ENCODE assay signal across 21 cellular contexts in the genomic region with DNA sequence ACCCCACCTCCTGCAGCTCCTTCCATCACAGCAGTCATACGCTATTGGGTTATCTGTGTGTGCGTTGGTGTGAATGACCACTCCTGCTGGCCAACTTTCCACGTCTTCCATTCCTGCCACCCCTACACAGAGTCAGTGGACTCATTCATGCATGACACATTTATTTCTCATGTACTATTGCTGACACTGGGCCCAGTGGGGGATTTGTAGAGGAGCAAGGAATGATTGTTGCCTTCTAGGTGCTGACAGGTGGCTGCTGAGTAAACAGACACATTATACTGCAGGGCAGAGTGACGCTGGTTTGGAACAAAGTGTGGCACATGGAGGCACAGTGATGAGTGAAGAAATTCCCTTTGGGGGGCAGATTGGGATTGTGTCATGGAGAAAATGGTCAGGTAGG.
A peak's percentile ranks its signal among the peaks of the same experiment; 100 is the strongest.
DNase-seq lines count a peak whose midpoint lies in the region; ATAC-seq and TF ChIP-seq lines count a peak whose summit lies in the region.
"Had no signal": no experiment of that assay in that cellular context is flagged by ENCODE, and none has a peak within 500 bp of the region (broad histone marks: within the 10 kb centered on the region; RNA-seq: fewer than 3 reads in every experiment).

No MANE protein-coding gene starts in this region.

- no peaks in the 10 kb centered on the region for H3K36me3 Mint-ChIP-seq in Calu3 (ENCODE audit: insufficient read depth, unreplicated experiment)

- POLR2A ChIA-PET in IMR-90 (lab: Charles Lee; ENCODE audit: unreplicated experiment) = no interaction called here

- H2BK5ac ChIP-seq in IMR-90 (ENCODE audit: low read depth, low read length, poor library complexity, severe bottlenecking) = no peak overlapping the region

- H4K5ac ChIP-seq in IMR-90 (ENCODE audit: low read depth, low read length) = no peak overlapping the region

- no peaks in the 10 kb centered on the region; the same call in 1 of the 2 replicates for H3K27me3 ChIP-seq in IMR-90 (ENCODE audit: control insufficient read depth, insufficient read depth, low read length)
- no peaks in the 10 kb centered on the region for H3K27me3 ChIP-seq in ovary
- H3K27me3 ChIP-seq: spleen, vagina had no signal

- H3K4me1 ChIP-seq in IMR-90 (ENCODE audit: control insufficient read depth, insufficient read depth, low read length) = peaks cover 8% of the 10 kb centered on the region
- peaks cover 7% of the 10 kb centered on the region for H3K4me1 ChIP-seq in ovary (ENCODE audit: insufficient read depth)

- no peak overlapping the region for H3K4me3 Mint-ChIP-seq in Calu3 (ENCODE audit: low read depth, unreplicated experiment)
- H3K4me3 Mint-ChIP-seq: activated T-cell treated with anti-CD3 and anti-CD28 coated beads, Interleukin-2, amount 50 U/mL, for 24 hours; neural crest cell; T-helper 17 cell had no signal

- H3K23ac ChIP-seq in IMR-90 (ENCODE audit: low read depth, low read length) = no peak overlapping the region

- H3K27me3 Mint-ChIP-seq in Calu3 (ENCODE audit: unreplicated experiment) = no peaks in the 10 kb centered on the region
- H3K27me3 Mint-ChIP-seq: activated T-cell treated with anti-CD3 and anti-CD28 coated beads, Interleukin-2, amount 50 U/mL, for 24 hours; T-helper 17 cell had no signal

- WGBS in IMR-90 (ENCODE audit: extremely low coverage in 2 of 2, insufficient read length in 1 of 2), 2 experiments = 100% methylated on average over 1 of the region's 4 CpGs; no CpG with 5 or more reads in 1 of the 2 experiments
- WGBS in ovary, 3 donors = 91 to 95% (median 93%) methylated on average over 4 of the region's 4 CpGs

- no peak overlapping the region for H2AK9ac ChIP-seq in IMR-90 (replicated peaks; ENCODE audit: low read depth, low read length, poor library complexity)

- no peak for TF ChIP-seq RAD21 in IMR-90 (IDR thresholded peaks at IDR 0.05; ENCODE audit: low read length)

- in situ Hi-C loops in IMR-90 (cut with MboI; ENCODE audit: low sequenced_read_pairs) = no loop called here

- no peak for TF ChIP-seq POLR2A in IMR-90 (IDR thresholded peaks at IDR 0.05; ENCODE audit: low read depth, low read length)
- no peak for TF ChIP-seq POLR2A in ovary (IDR thresholded peaks at IDR 0.05)

- no peak overlapping the region for H3K9ac ChIP-seq in IMR-90 (ENCODE audit: low read depth, low read length)

- no peak overlapping the region for H3K4me2 ChIP-seq in IMR-90 (ENCODE audit: low read depth, low read length)

- H4K91ac ChIP-seq in IMR-90 (ENCODE audit: insufficient read depth, low read depth, low read length) = no peak overlapping the region

- TF ChIP-seq CTCF in Calu3 (IDR thresholded peaks at IDR 0.05; ENCODE audit: unreplicated experiment) (no peak), IMR-90 (conservative IDR thresholded peaks at IDR 0.05; ENCODE audit: low read depth, low read length) (no peak), fibroblast of mammary gland (conservative IDR thresholded peaks at IDR 0.05; ENCODE audit: control insufficient read depth, insufficient read depth, low read depth, low read length) (no peak), ovary (IDR thresholded peaks at IDR 0.05) (no peak)

- H3K9me1 ChIP-seq in IMR-90 (ENCODE audit: insufficient read depth, low read length) = peaks cover 19% of the 10 kb centered on the region

- H4K20me1 ChIP-seq in IMR-90 (ENCODE audit: insufficient read depth, low read length) = peaks cover 4% of the 10 kb centered on the region

- intact Hi-C loops in Calu3 (cut with micrococcal nuclease; ENCODE audit: unreplicated experiment) (no loop called here), IMR-90 (cut with micrococcal nuclease) (no loop called here), ovary (cut with DNase I) (no loop called here)

- DNase-seq in Calu3 = no peak
- no peak for DNase-seq in IMR-90
- peak; percentile 79 for DNase-seq in NCI-H510A (lab: John Stamatoyannopoulos, UW)
- peak; percentile 35 for DNase-seq in fibroblast of mammary gland (ENCODE audit: low read depth)
- DNase-seq in ovary = no peak
- no peak for DNase-seq in dedifferentiated amniotic fluid mesenchymal stem cell (ENCODE audit: extremely low spot score)
- DNase-seq: activated CD4-positive, alpha-beta T cell treated with anti-CD3 and anti-CD28 coated beads, Interleukin-2, amount 50 U/mL, for 48 hours; activated naive CD4-positive, alpha-beta T cell treated with anti-CD3 and anti-CD28 coated beads, Interleukin-2, amount 50 U/mL, for 16 hours; activated T-cell treated with anti-CD3 and anti-CD28 coated beads, Interleukin-2, amount 50 U/mL, for 24 hours; GDM1; NCI-H1694; SIG-M5; spleen; substantia nigra; T-helper 17 cell; WERI-Rb-1 had no signal

- no peak overlapping the region for H3K4ac ChIP-seq in IMR-90 (ENCODE audit: low read depth, low read length)

- no peak overlapping the region for H3K56ac ChIP-seq in IMR-90 (ENCODE audit: extremely low read depth, insufficient read depth, low read length)

- no peak overlapping the region for H2BK120ac ChIP-seq in IMR-90 (ENCODE audit: low read depth, low read length)

- no peak for TF ChIP-seq EP300 in ovary (IDR thresholded peaks at IDR 0.05)

- no peaks in the 10 kb centered on the region for H3K9me3 ChIP-seq in IMR-90 (ENCODE audit: control insufficient read depth, insufficient read depth, low read length)
- H3K9me3 ChIP-seq in ovary = no peaks in the 10 kb centered on the region
- H3K9me3 ChIP-seq: spleen, vagina had no signal

- H3K36me3 ChIP-seq in IMR-90 (ENCODE audit: control insufficient read depth, insufficient read depth, low read length) (no peaks in the 10 kb centered on the region), ovary (no peaks in the 10 kb centered on the region)
- H3K36me3 ChIP-seq: spleen, vagina had no signal

- BruUV-seq in Calu3 (replicated peaks; lab: Mats Ljungman, UMichigan) (no TSS peak), IMR-90 (replicated peaks; lab: Mats Ljungman, UMichigan) (no TSS peak)

- H3K4me3 ChIP-seq in IMR-90 (ENCODE audit: insufficient read depth, low read depth, low read length) (no peak overlapping the region), fibroblast of mammary gland (ENCODE audit: control insufficient read depth, low read depth, low read length) (no peak overlapping the region), ovary (no peak overlapping the region)
- H3K4me3 ChIP-seq: GM12878, spleen, vagina had no signal

- H3K27ac Mint-ChIP-seq in Calu3 (ENCODE audit: unreplicated experiment) = peak overlapping the region; percentile 5
- H3K27ac Mint-ChIP-seq: activated T-cell treated with anti-CD3 and anti-CD28 coated beads, Interleukin-2, amount 50 U/mL, for 24 hours; T-helper 17 cell had no signal

- H3K4me1 Mint-ChIP-seq in Calu3 (ENCODE audit: low read depth, unreplicated experiment) = peaks cover 33% of the 10 kb centered on the region
- H3K4me1 Mint-ChIP-seq: T-helper 17 cell had no signal

- CTCF ChIA-PET in Calu3 (lab: Charles Lee) = no interaction called here
- CTCF ChIA-PET in IMR-90 (lab: Yijun Ruan, JAX) = no interaction called here

- H2BK20ac ChIP-seq in IMR-90 (ENCODE audit: low read depth, low read length) = 0 out of 2 replicates have a peak overlapping the region, but pooled peaks have one; percentile 31

- H4K8ac ChIP-seq in IMR-90 (ENCODE audit: low read depth in 2 of 2, low read length in 2 of 2) = no peak overlapping the region

- H2AFZ ChIP-seq in IMR-90 (replicated peaks; ENCODE audit: low read length, poor library complexity) = no peak overlapping the region

- no peak overlapping the region for H2BK15ac ChIP-seq in IMR-90 (ENCODE audit: low read depth, low read length)

- H3K79me1 ChIP-seq in IMR-90 (ENCODE audit: low read depth in 1 of 2, low read length in 2 of 2) = no peaks in the 10 kb centered on the region

- H3K9me3 Mint-ChIP-seq in Calu3 (ENCODE audit: low read depth, unreplicated experiment) = no peaks in the 10 kb centered on the region
- H3K9me3 Mint-ChIP-seq: activated T-cell treated with anti-CD3 and anti-CD28 coated beads, Interleukin-2, amount 50 U/mL, for 24 hours; neural crest cell had no signal

- H3K27ac ChIP-seq in IMR-90 (ENCODE audit: insufficient read depth, low read length) = no peak overlapping the region
- H3K27ac ChIP-seq in ovary = no peak overlapping the region
- H3K27ac ChIP-seq: spleen, vagina, WERI-Rb-1 had no signal

- no peak overlapping the region for H3K14ac ChIP-seq in IMR-90 (replicated peaks; ENCODE audit: low read depth, low read length)

- dilution Hi-C loops in IMR-90 (cut with HindIII; ENCODE audit: low sequenced_read_pairs, unreplicated experiment) = no loop called here

- no peak overlapping the region for H2AK5ac ChIP-seq in IMR-90 (ENCODE audit: low read depth, low read length)

- H3K18ac ChIP-seq in IMR-90 (ENCODE audit: low read depth, low read length) = no peak overlapping the region

- ATAC-seq in IMR-90 (ENCODE audit: low read depth) = no peak
- ATAC-seq in GM21619 (IDR thresholded peaks at IDR 0.05; ENCODE audit: unreplicated experiment) = no peak
- ATAC-seq: GM12878, HCT116, T-helper 17 cell had no signal

TF ChIP-seq in IMR-90, 13 proteins besides CTCF, POLR2A, EP300 and RAD21:
- no peak for TF ChIP-seq RFX5 (IDR thresholded peaks at IDR 0.05; ENCODE audit: low read depth, low read length)
- no peak for TF ChIP-seq FOS (IDR thresholded peaks at IDR 0.05; ENCODE audit: low read depth, low read length)
- no peak for TF ChIP-seq MAFK (IDR thresholded peaks at IDR 0.05; ENCODE audit: low read depth, low read length)
- no peak for TF ChIP-seq CEBPB (IDR thresholded peaks at IDR 0.05; ENCODE audit: low read depth, low read length)
- no peak for TF ChIP-seq SMC3 (IDR thresholded peaks at IDR 0.05; ENCODE audit: low read depth, low read length)

Comparison
In these comparisons a context has a peak if more than half of its experiments do, and no peak if none do; other contexts are left out.
1. DNase-seq: peak in NCI-H510A (single experiment) and fibroblast of mammary gland (single experiment); none in Calu3 (single experiment), IMR-90 (single experiment), ovary (0 of 5) and dedifferentiated amniotic fluid mesenchymal stem cell (single experiment).